ENCODE assay signal across 11 cellular contexts in the genomic region with DNA sequence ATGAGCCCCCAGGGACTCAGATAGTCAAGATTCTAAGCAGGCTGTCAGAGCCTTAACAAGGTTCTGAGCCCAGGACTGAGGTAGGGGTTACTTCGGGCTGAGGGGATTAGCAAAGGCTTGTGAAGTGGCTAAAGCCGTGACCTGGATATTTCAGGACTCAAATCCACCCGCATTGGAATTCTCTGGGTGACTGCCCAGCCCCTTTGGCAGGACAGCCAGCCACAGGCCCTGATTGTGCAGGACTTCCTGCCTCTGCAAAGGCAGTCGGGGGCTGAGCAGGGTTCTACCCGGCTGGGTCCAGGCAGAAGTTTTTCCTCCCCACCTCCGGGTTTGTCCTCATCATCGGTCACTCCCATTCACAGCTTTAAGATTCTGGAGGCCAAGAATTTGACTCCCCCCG.
DNase-seq lines count a peak whose midpoint lies in the region; ATAC-seq, FAIRE-seq and TF ChIP-seq lines count a peak whose summit lies in the region.
"Had no signal": no experiment of that assay in that cellular context is flagged by ENCODE, and none has a peak within 500 bp of the region (broad histone marks: within the 10 kb centered on the region; RNA-seq: fewer than 3 reads in every experiment).

A gene with protein sequence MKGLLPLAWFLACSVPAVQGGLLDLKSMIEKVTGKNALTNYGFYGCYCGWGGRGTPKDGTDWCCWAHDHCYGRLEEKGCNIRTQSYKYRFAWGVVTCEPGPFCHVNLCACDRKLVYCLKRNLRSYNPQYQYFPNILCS (plus strand): TSS at position 263 of the 400 bp plus-strand sequence. CDS start 14,637 bp downstream, outside the sequence.

- FAIRE-seq in urothelium cell line (lab: Jason Lieb, UNC) = no peak

- POLR2A ChIA-PET in HEK293T (lab: Yijun Ruan, JAX) = no interaction called here

- no peak for TF ChIP-seq CTCF in retinal pigment epithelial cell (conservative IDR thresholded peaks at IDR 0.05; ENCODE audit: low read depth, low read length)

- ATAC-seq in HG03097 (IDR thresholded peaks at IDR 0.05; ENCODE audit: low FRiP score, unreplicated experiment) = no peak
- ATAC-seq: naive thymus-derived CD8-positive, alpha-beta T cell had no signal

- DNase-seq in EL = peak; percentile 24
- DNase-seq in cerebellar cortex (ENCODE audit: low spot score) = peak; percentile 1
- DNase-seq in retinal pigment epithelial cell (ENCODE audit: low read depth) = peak; percentile 61
- no peak for DNase-seq in urothelium cell line (ENCODE audit: low spot score)
- DNase-seq in NCI-H2029 treated with DMSO at 0.1 percent for 48 hours (lab: John Stamatoyannopoulos, UW) = no peak
- DNase-seq in HEK293T (ENCODE audit: extremely low spot score) = no peak
- DNase-seq: activated naive CD8-positive, alpha-beta T cell treated with anti-CD3 and anti-CD28 coated beads, Interleukin-2, amount 10 ng/mL, durations not matched to agents 7 days and 5 days; foreskin melanocyte; naive thymus-derived CD8-positive, alpha-beta T cell had no signal

- CTCF ChIA-PET in HEK293T (lab: Yijun Ruan, JAX) = no interaction called here

- H3K4me3 ChIP-seq in retinal pigment epithelial cell (ENCODE audit: low read length) = peak within 1 kb of the TSS; percentile 26

- no peaks in the 10 kb centered on the region for H3K27me3 ChIP-seq in layer of hippocampus (ENCODE audit: control insufficient read depth, insufficient read depth, low read length)

- H3K27ac ChIP-seq in layer of hippocampus (ENCODE audit: low read depth, low read length) = peak within 1 kb of the TSS; percentile 38

TF ChIP-seq in HEK293T, 16 proteins besides CTCF, POLR2A, EP300 and RAD21:
- TF ChIP-seq, protein P1, sequence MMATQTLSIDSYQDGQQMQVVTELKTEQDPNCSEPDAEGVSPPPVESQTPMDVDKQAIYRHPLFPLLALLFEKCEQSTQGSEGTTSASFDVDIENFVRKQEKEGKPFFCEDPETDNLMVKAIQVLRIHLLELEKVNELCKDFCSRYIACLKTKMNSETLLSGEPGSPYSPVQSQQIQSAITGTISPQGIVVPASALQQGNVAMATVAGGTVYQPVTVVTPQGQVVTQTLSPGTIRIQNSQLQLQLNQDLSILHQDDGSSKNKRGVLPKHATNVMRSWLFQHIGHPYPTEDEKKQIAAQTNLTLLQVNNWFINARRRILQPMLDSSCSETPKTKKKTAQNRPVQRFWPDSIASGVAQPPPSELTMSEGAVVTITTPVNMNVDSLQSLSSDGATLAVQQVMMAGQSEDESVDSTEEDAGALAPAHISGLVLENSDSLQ (IDR thresholded peaks at IDR 0.05) = no peak
- no peak for TF ChIP-seq FOXK2 (IDR thresholded peaks at IDR 0.05)
- TF ChIP-seq SP1 (IDR thresholded peaks at IDR 0.05) = no peak
- TF ChIP-seq L3MBTL2 (conservative IDR thresholded peaks at IDR 0.05) = no peak
- no peak for TF ChIP-seq ARNT (IDR thresholded peaks at IDR 0.05)
- no peak for TF ChIP-seq TARDBP (IDR thresholded peaks at IDR 0.05)
- TF ChIP-seq BHLHE40 (IDR thresholded peaks at IDR 0.05; ENCODE audit: borderline replicate concordance) = no peak
- TF ChIP-seq FOXM1 (IDR thresholded peaks at IDR 0.05; ENCODE audit: borderline replicate concordance) = no peak
- no peak for TF ChIP-seq NFRKB (IDR thresholded peaks at IDR 0.05)
- no peak for TF ChIP-seq CTBP1 (IDR thresholded peaks at IDR 0.05; ENCODE audit: borderline replicate concordance)
- TF ChIP-seq SUZ12 (IDR thresholded peaks at IDR 0.05) = no peak
- no peak for TF ChIP-seq HDGF (IDR thresholded peaks at IDR 0.05; ENCODE audit: borderline replicate concordance)
- no peak for TF ChIP-seq ELF4 (IDR thresholded peaks at IDR 0.05)
- TF ChIP-seq LEF1 (IDR thresholded peaks at IDR 0.05; ENCODE audit: borderline replicate concordance) = no peak
- TF ChIP-seq ZNF384 (IDR thresholded peaks at IDR 0.05) = no peak
- no peak for TF ChIP-seq FOXA1 (IDR thresholded peaks at IDR 0.05)
TF ChIP-seq in HEK293T: peak in this region for 0.

Comparison
In these comparisons a context has a peak if more than half of its experiments do, and no peak if none do; other contexts are left out.
1. DNase-seq: peak in EL (single experiment), cerebellar cortex (single experiment) and retinal pigment epithelial cell (single experiment); none in urothelium cell line (single experiment), NCI-H2029 treated with DMSO at 0.1 percent for 48 hours (single experiment) and HEK293T (single experiment).